Comparison of ENCODE assay signal across 14 cellular contexts in the genomic region with DNA sequence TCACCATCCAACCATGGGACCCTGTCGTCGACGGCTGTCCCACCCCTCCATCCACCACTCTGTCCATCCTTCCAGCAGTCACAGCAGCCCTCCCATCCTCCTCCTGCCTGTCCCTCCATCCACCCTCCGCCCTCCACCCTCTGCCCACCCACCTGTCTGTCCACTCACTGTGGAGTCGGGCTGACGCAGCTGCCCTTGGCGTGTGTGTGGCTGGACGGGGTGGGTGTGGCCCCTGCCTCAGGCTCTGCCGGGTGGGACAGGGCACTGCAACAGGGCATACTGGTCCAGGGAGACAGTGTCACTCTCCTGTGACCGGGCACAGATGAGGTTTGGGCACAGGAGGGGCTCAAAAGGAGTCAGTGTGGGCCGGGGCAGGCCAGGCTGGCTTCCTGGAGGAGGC. TPM values are rescaled to one million over a fixed set of nuclear protein-coding genes. Genes with fewer than 3 reads are reported as not detected.
DNase-seq lines count a peak whose midpoint lies in the region; ATAC-seq, FAIRE-seq and TF ChIP-seq lines count a peak whose summit lies in the region.
"Had no signal": no experiment of that assay in that cellular context is flagged by ENCODE, and none has a peak within 500 bp of the region (broad histone marks: within the 10 kb centered on the region; RNA-seq: fewer than 3 reads in every experiment).

No MANE protein-coding gene starts in this region.

- H2AFZ ChIP-seq in PC-3 (ENCODE audit: low read length) (no peak overlapping the region), keratinocyte (ENCODE audit: control insufficient read depth, low read length) (no peak overlapping the region)

- H3K9me1 ChIP-seq in keratinocyte (ENCODE audit: control insufficient read depth, extremely low read depth, insufficient read depth, low read length) = no peaks in the 10 kb centered on the region

- DNase-seq in PC-3 (no peak), keratinocyte (ENCODE audit: low read depth, low spot score) (no peak), dedifferentiated amniotic fluid mesenchymal stem cell (ENCODE audit: extremely low spot score) (no peak)
- no peak for DNase-seq in activated CD8-positive, alpha-beta T cell treated with anti-CD3 and anti-CD28 coated beads for 36 hours
- DNase-seq: DMS 273 treated with DMSO at 0.1 percent for 48 hours; GOT3; NCI-H1048; stimulated activated CD4-positive, alpha-beta T cell treated with anti-CD3 and anti-CD28 coated beads, Interleukin-15, amount 100 ng/mL, for 24 hours had no signal

- H3F3A ChIP-seq in PC-3 (ENCODE audit: low read length, unreplicated experiment) = no peaks in the 10 kb centered on the region

- H3K9me2 ChIP-seq in PC-3 (replicated peaks; ENCODE audit: low read length) = no peaks in the 10 kb centered on the region

- H3K27me3 Mint-ChIP-seq in activated CD8-positive, alpha-beta T cell treated with anti-CD3 and anti-CD28 coated beads for 36 hours = peaks cover 5% of the 10 kb centered on the region
- H3K27me3 Mint-ChIP-seq: activated T-helper 17 cell treated with anti-CD3 and anti-CD28 coated beads, Interleukin-2, amount 50 U/mL, for 72 hours had no signal

- TF ChIP-seq CTCF in 22Rv1 (IDR thresholded peaks at IDR 0.05) (no peak), PC-3 (conservative IDR thresholded peaks at IDR 0.05; ENCODE audit: low read depth, low read length) (no peak), keratinocyte (optimal IDR thresholded peaks at IDR 0.05 in 1 of 3, IDR thresholded peaks at IDR 0.05 in 1 of 3, conservative IDR thresholded peaks at IDR 0.05 in 1 of 3; ENCODE audit: extremely low read depth in 1 of 3, insufficient read depth in 2 of 3, low read length in 3 of 3) (no peak)
- TF ChIP-seq CTCF in activated CD8-positive, alpha-beta T cell treated with anti-CD3 and anti-CD28 coated beads for 36 hours (IDR thresholded peaks at IDR 0.05) = no peak

- intact Hi-C loops in PC-3 (cut with micrococcal nuclease) = loop anchor here (10.0 kb wide), 1 partner anchor 49 kb away; the partner anchor contains the start of gene ANO9
- intact Hi-C loops in activated CD8-positive, alpha-beta T cell treated with anti-CD3 and anti-CD28 coated beads for 36 hours (cut with micrococcal nuclease) = no loop called here

- 0 out of 2 replicates have a peak overlapping the region, but pooled peaks have one; percentile 99 for H3K9ac ChIP-seq in PC-3 (ENCODE audit: low read length)
- H3K9ac ChIP-seq in keratinocyte (ENCODE audit: control insufficient read depth, extremely low read depth, insufficient read depth, low read length) = peak overlapping the region; percentile 83

- BruUV-seq in PC-3 (replicated peaks; lab: Mats Ljungman, UMichigan) = no TSS peak

- peaks cover 29% of the 10 kb centered on the region for H3K36me3 ChIP-seq in PC-3 (ENCODE audit: low read depth, low read length)
- H3K36me3 ChIP-seq in keratinocyte (ENCODE audit: control insufficient read depth in 2 of 2, extremely low read depth in 1 of 2, insufficient read depth in 2 of 2, low read length in 2 of 2) = peaks cover 5 to 27% of the 10 kb centered on the region in 2 experiments
- H3K36me3 ChIP-seq: SJSA1 had no signal

- CTCF ChIA-PET in PC-3 (lab: Charles Lee) = no interaction called here
- CTCF ChIA-PET in activated CD8-positive, alpha-beta T cell treated with anti-CD3 and anti-CD28 coated beads for 36 hours (lab: Charles Lee) = interaction anchor here (1.2 to 1.7 kb wide), 3 partner anchors 8 to 61 kb away, joined by 3 to 4 read pairs (median 4); no protein-coding TSS in a partner anchor

- H3K9me3 Mint-ChIP-seq in activated CD8-positive, alpha-beta T cell treated with anti-CD3 and anti-CD28 coated beads for 36 hours = peaks cover 2% of the 10 kb centered on the region
- H3K9me3 Mint-ChIP-seq: activated T-helper 17 cell treated with anti-CD3 and anti-CD28 coated beads, Interleukin-2, amount 50 U/mL, for 72 hours had no signal

- H3K4me2 ChIP-seq in PC-3 (ENCODE audit: low read length) (peak overlapping the region; percentile 96), keratinocyte (ENCODE audit: control insufficient read depth, extremely low read depth, insufficient read depth, low read depth, low read length) (peak overlapping the region; percentile 93)

- no peaks in the 10 kb centered on the region for H3K9me3 ChIP-seq in PC-3 (ENCODE audit: low read length)
- no peaks in the 10 kb centered on the region for H3K9me3 ChIP-seq in keratinocyte (ENCODE audit: control insufficient read depth, low read depth, low read length)
- H3K9me3 ChIP-seq: pancreas, SJSA1 had no signal

- H3K4me3 ChIP-seq in PC-3 (ENCODE audit: low read length) = peak overlapping the region; percentile 90
- peak overlapping the region; percentile 61 to 95 (median 82) for H3K4me3 ChIP-seq in keratinocyte (ENCODE audit: control insufficient read depth in 2 of 3, extremely low read depth in 1 of 3, insufficient read depth in 2 of 3, low read depth in 1 of 3, low read length in 3 of 3)
- H3K4me3 ChIP-seq: SJSA1 had no signal

- ATAC-seq in PC-3 (no peak), GM19467 (IDR thresholded peaks at IDR 0.05; ENCODE audit: unreplicated experiment) (no peak)
- ATAC-seq in activated CD8-positive, alpha-beta T cell treated with anti-CD3 and anti-CD28 coated beads for 36 hours = no peak

- FAIRE-seq in keratinocyte (lab: Jason Lieb, UNC) = no peak
- FAIRE-seq: pancreas had no signal

- dilution Hi-C loops in keratinocyte (cut with MboI; ENCODE audit: extremely low pct_ligation_motif_present, low sequenced_read_pairs) = no loop called here

- no peak overlapping the region for H3K27ac Mint-ChIP-seq in activated CD8-positive, alpha-beta T cell treated with anti-CD3 and anti-CD28 coated beads for 36 hours
- H3K27ac Mint-ChIP-seq: activated T-helper 17 cell treated with anti-CD3 and anti-CD28 coated beads, Interleukin-2, amount 50 U/mL, for 72 hours; dendritic cell treated with granulocyte-macrophage colony-stimulating factor and Interleukin-4, amounts not matched to agents 40 ng/mL and 50 ng/mL, for 4 days had no signal

- H3K4me1 ChIP-seq in PC-3 (ENCODE audit: insufficient read depth, low read length) = peaks cover 19% of the 10 kb centered on the region
- peaks cover 24% of the 10 kb centered on the region for H3K4me1 ChIP-seq in keratinocyte (ENCODE audit: control insufficient read depth, extremely low read depth, insufficient read depth, low read length)

- peaks cover 42% of the 10 kb centered on the region for H3K79me2 ChIP-seq in PC-3 (ENCODE audit: low read length)
- H3K79me2 ChIP-seq in keratinocyte (ENCODE audit: control insufficient read depth, insufficient read depth, low read length) = peaks cover 73% of the 10 kb centered on the region

- no peak overlapping the region for H3K4me3 Mint-ChIP-seq in activated CD8-positive, alpha-beta T cell treated with anti-CD3 and anti-CD28 coated beads for 36 hours
- H3K4me3 Mint-ChIP-seq: activated T-helper 17 cell treated with anti-CD3 and anti-CD28 coated beads, Interleukin-2, amount 50 U/mL, for 72 hours; dendritic cell treated with granulocyte-macrophage colony-stimulating factor and Interleukin-4, amounts not matched to agents 40 ng/mL and 50 ng/mL, for 4 days had no signal

- H3K36me3 Mint-ChIP-seq in activated CD8-positive, alpha-beta T cell treated with anti-CD3 and anti-CD28 coated beads for 36 hours (ENCODE audit: low read depth) = peaks cover 2% of the 10 kb centered on the region

- POLR2A ChIA-PET in PC-3 (lab: Charles Lee; ENCODE audit: unreplicated experiment) = no interaction called here
- POLR2A ChIA-PET in activated CD8-positive, alpha-beta T cell treated with anti-CD3 and anti-CD28 coated beads for 36 hours (lab: Charles Lee) = no interaction called here

- H3K27ac ChIP-seq in 22Rv1 = peak overlapping the region; percentile 91
- H3K27ac ChIP-seq in PC-3 (ENCODE audit: low read length) = no peak overlapping the region
- peak overlapping the region; percentile 97 for H3K27ac ChIP-seq in keratinocyte (ENCODE audit: control insufficient read depth, insufficient read depth, low read length)
- H3K27ac ChIP-seq: pancreas, SJSA1 had no signal

- H3K4me1 Mint-ChIP-seq in activated CD8-positive, alpha-beta T cell treated with anti-CD3 and anti-CD28 coated beads for 36 hours (ENCODE audit: low read depth) = peaks cover 7% of the 10 kb centered on the region
- H3K4me1 Mint-ChIP-seq: activated T-helper 17 cell treated with anti-CD3 and anti-CD28 coated beads, Interleukin-2, amount 50 U/mL, for 72 hours had no signal

- peaks cover 12% of the 10 kb centered on the region; the same call in 1 of the 2 replicates for H4K20me1 ChIP-seq in PC-3 (ENCODE audit: low read length)
- peaks cover 10% of the 10 kb centered on the region for H4K20me1 ChIP-seq in keratinocyte (ENCODE audit: control insufficient read depth, extremely low read depth, insufficient read depth, low read length)

- no peaks in the 10 kb centered on the region for H3K27me3 ChIP-seq in PC-3 (ENCODE audit: low read length)
- no peaks in the 10 kb centered on the region for H3K27me3 ChIP-seq in keratinocyte (ENCODE audit: control insufficient read depth, extremely low read depth, insufficient read depth, low read length)
- H3K27me3 ChIP-seq: pancreas had no signal

RNA-seq across cellular contexts. Expression of gene PKP3, which starts 1.9 kb away (rescaled TPM):
- total RNA-seq in PC-3 (2014; rRNA removed) = 218 and 222 TPM in 2 replicates
- 125 to 245 TPM (median 127 TPM) in 3 replicates for polyA plus RNA-seq in keratinocyte
- polyA plus RNA-seq in keratinocyte (2011; ENCODE audit: low read depth) = 112 TPM
- polyA plus RNA-seq in keratinocyte (2011; cell fraction: cytosol; rRNA removed) = 67.9 and 176 TPM in 2 replicates
- polyA plus RNA-seq in keratinocyte (2011; cell fraction: nucleus; rRNA removed) = 163 and 226 TPM in 2 replicates
- 180 and 202 TPM in 2 replicates for polyA plus RNA-seq in keratinocyte (2012; ENCODE audit: low replicate concordance)
- polyA minus RNA-seq in keratinocyte = 98.9 to 231 TPM (median 193 TPM) in 3 replicates
- polyA minus RNA-seq in keratinocyte (2011; cell fraction: cytosol; rRNA and poly(A)+ RNA removed) = 467 TPM
- polyA minus RNA-seq in keratinocyte (2011; cell fraction: nucleus; rRNA and poly(A)+ RNA removed) = 173 and 240 TPM in 2 replicates
- under 1 TPM in 1 of 2 experiments, not detected in 1; 0.18 TPM for total RNA-seq in activated CD8-positive, alpha-beta T cell treated with anti-CD3 and anti-CD28 coated beads for 36 hours
- total RNA-seq: activated T-helper 17 cell treated with anti-CD3 and anti-CD28 coated beads, Interleukin-2, amount 50 U/mL, for 72 hours had no signal

RNA-seq across cellular contexts. Expression of gene SIGIRR, which starts 18.9 kb away (rescaled TPM):
- 85.4 and 112 TPM in 2 replicates for total RNA-seq in PC-3 (2014; rRNA removed)
- polyA plus RNA-seq in keratinocyte = 1.8 to 3.8 TPM (median 2.4 TPM) in 3 replicates
- not detected for polyA plus RNA-seq in keratinocyte (2011; ENCODE audit: low read depth)
- 0.78 and 2.4 TPM in 2 replicates for polyA plus RNA-seq in keratinocyte (2011; cell fraction: cytosol; rRNA removed)
- polyA plus RNA-seq in keratinocyte (2011; cell fraction: nucleus; rRNA removed) = 2.9 and 3.4 TPM in 2 replicates
- 2.8 and 6.5 TPM in 2 replicates for polyA plus RNA-seq in keratinocyte (2012; ENCODE audit: low replicate concordance)
- 0.67 to 8.0 TPM (median 1.0 TPM) in 3 replicates for polyA minus RNA-seq in keratinocyte
- 3.6 TPM for polyA minus RNA-seq in keratinocyte (2011; cell fraction: cytosol; rRNA and poly(A)+ RNA removed)
- polyA minus RNA-seq in keratinocyte (2011; cell fraction: nucleus; rRNA and poly(A)+ RNA removed) = 1.9 and 2.0 TPM in 2 replicates
- 10 to 100 TPM; 33.9 to 35.0 TPM for total RNA-seq in activated CD8-positive, alpha-beta T cell treated with anti-CD3 and anti-CD28 coated beads for 36 hours

RNA-seq across cellular contexts. Expression of gene B4GALNT4, which starts 26.6 kb away (rescaled TPM):
- total RNA-seq in PC-3 (2014; rRNA removed) = 52.9 and 87.9 TPM in 2 replicates
- 7.3 to 11.5 TPM (median 8.1 TPM) in 3 replicates for polyA plus RNA-seq in keratinocyte
- polyA plus RNA-seq in keratinocyte (2011; ENCODE audit: low read depth) = 2.9 TPM
- polyA plus RNA-seq in keratinocyte (2011; cell fraction: cytosol; rRNA removed) = 2.2 and 8.1 TPM in 2 replicates
- 29.2 and 46.2 TPM in 2 replicates for polyA plus RNA-seq in keratinocyte (2011; cell fraction: nucleus; rRNA removed)
- 7.4 and 13.7 TPM in 2 replicates for polyA plus RNA-seq in keratinocyte (2012; ENCODE audit: low replicate concordance)
- 2.3 to 6.2 TPM (median 2.4 TPM) in 3 replicates for polyA minus RNA-seq in keratinocyte
- 10.7 TPM for polyA minus RNA-seq in keratinocyte (2011; cell fraction: cytosol; rRNA and poly(A)+ RNA removed)
- 8.7 and 13.1 TPM in 2 replicates for polyA minus RNA-seq in keratinocyte (2011; cell fraction: nucleus; rRNA and poly(A)+ RNA removed)
- total RNA-seq in activated CD8-positive, alpha-beta T cell treated with anti-CD3 and anti-CD28 coated beads for 36 hours = 1 to 10 TPM; 1.5 to 3.4 TPM
- total RNA-seq: SJSA1 had no signal

RNA-seq across cellular contexts. Expression of gene ANO9, which starts 45.9 kb away (rescaled TPM):
- 16.6 and 22.5 TPM in 2 replicates for total RNA-seq in PC-3 (2014; rRNA removed)
- 16.1 to 40.2 TPM (median 17.7 TPM) in 3 replicates for polyA plus RNA-seq in keratinocyte
- 12.2 TPM for polyA plus RNA-seq in keratinocyte (2011; ENCODE audit: low read depth)
- 2.5 and 4.0 TPM in 2 replicates for polyA plus RNA-seq in keratinocyte (2011; cell fraction: cytosol; rRNA removed)
- 143 and 201 TPM in 2 replicates for polyA plus RNA-seq in keratinocyte (2011; cell fraction: nucleus; rRNA removed)
- polyA plus RNA-seq in keratinocyte (2012; ENCODE audit: low replicate concordance) = 18.0 and 49.7 TPM in 2 replicates
- 15.2 to 21.3 TPM (median 15.5 TPM) in 3 replicates for polyA minus RNA-seq in keratinocyte
- polyA minus RNA-seq in keratinocyte (2011; cell fraction: cytosol; rRNA and poly(A)+ RNA removed) = 5.0 TPM
- 28.2 and 31.9 TPM in 2 replicates for polyA minus RNA-seq in keratinocyte (2011; cell fraction: nucleus; rRNA and poly(A)+ RNA removed)
- total RNA-seq in activated CD8-positive, alpha-beta T cell treated with anti-CD3 and anti-CD28 coated beads for 36 hours = 10 to 100 TPM; 28.2 to 29.0 TPM
- total RNA-seq: SJSA1 had no signal

RNA-seq across cellular contexts. Expression of gene PTDSS2, which starts 54.2 kb away (rescaled TPM):
- 53.0 and 91.0 TPM in 2 replicates for total RNA-seq in PC-3 (2014; rRNA removed)
- polyA plus RNA-seq in keratinocyte = 21.6 to 36.7 TPM (median 31.7 TPM) in 3 replicates
- polyA plus RNA-seq in keratinocyte (2011; ENCODE audit: low read depth) = 15.6 TPM
- polyA plus RNA-seq in keratinocyte (2011; cell fraction: cytosol; rRNA removed) = 21.5 and 31.3 TPM in 2 replicates
- 73.0 and 91.5 TPM in 2 replicates for polyA plus RNA-seq in keratinocyte (2011; cell fraction: nucleus; rRNA removed)
- polyA plus RNA-seq in keratinocyte (2012; ENCODE audit: low replicate concordance) = 25.4 and 36.5 TPM in 2 replicates
- polyA minus RNA-seq in keratinocyte = 42.6 to 74.9 TPM (median 46.0 TPM) in 3 replicates
- 48.5 TPM for polyA minus RNA-seq in keratinocyte (2011; cell fraction: cytosol; rRNA and poly(A)+ RNA removed)
- 59.6 and 60.7 TPM in 2 replicates for polyA minus RNA-seq in keratinocyte (2011; cell fraction: nucleus; rRNA and poly(A)+ RNA removed)
- 10 to 100 TPM; 17.4 to 18.0 TPM for total RNA-seq in activated CD8-positive, alpha-beta T cell treated with anti-CD3 and anti-CD28 coated beads for 36 hours

Comparison
In these comparisons a context has a peak if more than half of its experiments do, and no peak if none do; other contexts are left out.
1. RNA of gene PKP3, which starts 1.9 kb away (total RNA-seq): 218 to 222 TPM in PC-3; 0.18 TPM in activated CD8-positive, alpha-beta T cell treated with anti-CD3 and anti-CD28 coated beads for 36 hours; every median in the first group is over 100 times any median in the second.
2. RNA of gene B4GALNT4, which starts 26.6 kb away (total RNA-seq): 52.9 to 87.9 TPM in PC-3; 1.5 to 3.4 TPM in activated CD8-positive, alpha-beta T cell treated with anti-CD3 and anti-CD28 coated beads for 36 hours; every median in the first group is over 10 times any median in the second.